In the genomic region with DNA sequence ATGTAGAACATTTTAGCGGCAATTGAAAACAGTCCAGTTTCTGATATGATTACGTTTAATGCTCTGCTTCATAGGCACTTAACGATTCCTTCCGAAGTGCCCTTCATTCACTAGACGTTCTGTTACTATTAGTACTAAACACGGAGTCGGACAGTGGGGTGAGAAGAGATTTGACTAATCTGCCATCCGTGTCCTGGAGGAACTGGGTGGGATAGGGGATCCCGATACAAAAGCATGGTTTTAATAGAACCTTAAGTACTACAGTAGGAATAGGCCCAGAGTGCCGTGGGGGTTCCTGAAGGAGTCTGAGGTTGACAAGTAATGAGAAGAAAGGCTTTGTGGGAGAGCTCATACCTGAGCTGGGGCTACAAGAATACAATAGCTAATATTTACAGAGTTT, we compare ENCODE assay signal across 8 cellular contexts. TPM values are rescaled to one million over a fixed set of nuclear protein-coding genes. Genes with fewer than 3 reads are reported as not detected.
DNase-seq lines count a peak whose midpoint lies in the region; ATAC-seq and TF ChIP-seq lines count a peak whose summit lies in the region.

No MANE protein-coding gene starts in this region.

- H3K36me3 ChIP-seq in BLaER1, result peaks cover 5% of the 10 kb centered on the region; the same call in 1 of the 2 replicates
- no peaks in the 10 kb centered on the region for H3K36me3 ChIP-seq in IMR-90 (ENCODE audit: control insufficient read depth, insufficient read depth, low read length)
- peaks cover 0 to 5% (median 0%) of the 10 kb centered on the region in 3 experiments for H3K36me3 ChIP-seq in naive thymus-derived CD4-positive, alpha-beta T cell (ENCODE audit: control insufficient read depth in 2 of 3, insufficient read depth in 3 of 3, low read length in 3 of 3)

- H3K4me1 ChIP-seq in BLaER1, result peaks cover 13% of the 10 kb centered on the region
- H3K4me1 ChIP-seq in IMR-90 (ENCODE audit: control insufficient read depth, insufficient read depth, low read length), result no peaks in the 10 kb centered on the region
- H3K4me1 ChIP-seq in naive thymus-derived CD4-positive, alpha-beta T cell (ENCODE audit: control insufficient read depth in 2 of 2, insufficient read depth in 2 of 2, low read length in 2 of 2), result peaks cover 11 to 14% of the 10 kb centered on the region in 2 donors

- H3K4ac ChIP-seq in IMR-90 (ENCODE audit: low read depth, low read length), result no peak overlapping the region

- peaks cover 32% of the 10 kb centered on the region for H3K4me1 Mint-ChIP-seq in central memory CD8-positive, alpha-beta T cell
- H3K4me1 Mint-ChIP-seq in naive thymus-derived CD4-positive, alpha-beta T cell, result peaks cover 12 to 46% (median 32%) of the 10 kb centered on the region in 7 donors

- ATAC-seq in IMR-90 (ENCODE audit: low read depth), result no peak
- no peak for ATAC-seq in central memory CD8-positive, alpha-beta T cell (replicated peaks; ENCODE audit: extremely low read depth, poor library complexity, severe bottlenecking)
- ATAC-seq in naive thymus-derived CD4-positive, alpha-beta T cell, result no peak
- ATAC-seq in GM18511 (IDR thresholded peaks at IDR 0.05; ENCODE audit: unreplicated experiment), result no peak

- H2AK5ac ChIP-seq in IMR-90 (ENCODE audit: low read depth, low read length), result no peak overlapping the region

- H2BK5ac ChIP-seq in IMR-90 (ENCODE audit: low read depth, low read length, poor library complexity, severe bottlenecking), result no peak overlapping the region

- H4K8ac ChIP-seq in IMR-90 (ENCODE audit: low read depth in 2 of 2, low read length in 2 of 2), result peak overlapping the region; percentile 78 to 79

- no peak overlapping the region for H2BK15ac ChIP-seq in IMR-90 (ENCODE audit: low read depth, low read length)

- H3K27me3 ChIP-seq in BLaER1, result peaks cover 6% of the 10 kb centered on the region; the same call in 1 of the 2 replicates
- no peaks in the 10 kb centered on the region for H3K27me3 ChIP-seq in IMR-90 (ENCODE audit: control insufficient read depth, insufficient read depth, low read length)
- no peaks in the 10 kb centered on the region for H3K27me3 ChIP-seq in naive thymus-derived CD4-positive, alpha-beta T cell (ENCODE audit: control insufficient read depth in 2 of 2, insufficient read depth in 2 of 2, low read length in 2 of 2)

- peak overlapping the region; percentile 55; the same call in 1 of the 2 replicates for H3K23ac ChIP-seq in IMR-90 (ENCODE audit: low read depth, low read length)

- POLR2A ChIA-PET in IMR-90 (lab: Charles Lee; ENCODE audit: unreplicated experiment), result no interaction called here
- POLR2A ChIA-PET in naive thymus-derived CD4-positive, alpha-beta T cell (lab: Charles Lee), result interaction anchor here (0.9 to 1.0 kb wide), 3 partner anchors 10 to 135 kb away, joined by 3 read pairs; no protein-coding TSS in a partner anchor

- CTCF ChIA-PET in IMR-90 (lab: Yijun Ruan, JAX), result no interaction called here
- CTCF ChIA-PET in naive thymus-derived CD4-positive, alpha-beta T cell (lab: Charles Lee), result no interaction called here

- peak overlapping the region; percentile 24 for H4K5ac ChIP-seq in IMR-90 (ENCODE audit: low read depth, low read length)

- intact Hi-C loops in IMR-90 (cut with micrococcal nuclease), result loop anchor here (10.0 kb wide), 1 partner anchor 118 kb away; no protein-coding TSS in a partner anchor
- intact Hi-C loops in naive thymus-derived CD4-positive, alpha-beta T cell (cut with micrococcal nuclease), result loop anchor here (2.0 to 10.0 kb wide), 5 partner anchors 98 to 558 kb away; partner anchors contain the start of genes GALM (in 1 of the 2), GEMIN6 (in 1 of the 2), MAP4K3 (in 1 of the 2) and SOS1 (in 1 of the 2)

- no peak overlapping the region for H3K18ac ChIP-seq in IMR-90 (ENCODE audit: low read depth, low read length)

- H2BK120ac ChIP-seq in IMR-90 (ENCODE audit: low read depth, low read length), result no peak overlapping the region

- no peak overlapping the region; the same call in 1 of the 2 replicates for H3K9ac ChIP-seq in BLaER1
- peak overlapping the region; percentile 38 for H3K9ac ChIP-seq in IMR-90 (ENCODE audit: low read depth, low read length)

- no peak overlapping the region for H4K91ac ChIP-seq in IMR-90 (ENCODE audit: insufficient read depth, low read depth, low read length)

- H3K56ac ChIP-seq in IMR-90 (ENCODE audit: extremely low read depth, insufficient read depth, low read length), result no peak overlapping the region

- H3K27ac ChIP-seq in BLaER1 (no peak overlapping the region), IMR-90 (ENCODE audit: insufficient read depth, low read length) (no peak overlapping the region)
- no peak overlapping the region for H3K27ac ChIP-seq in naive thymus-derived CD4-positive, alpha-beta T cell (ENCODE audit: low read depth, low read length)

- H3K4me3 ChIP-seq in BLaER1 (peak overlapping the region; percentile 81), IMR-90 (ENCODE audit: insufficient read depth, low read depth, low read length) (peak overlapping the region; percentile 89)
- peak overlapping the region; percentile 91 for H3K4me3 ChIP-seq in naive thymus-derived CD4-positive, alpha-beta T cell (ENCODE audit: low read length)

- TF ChIP-seq POLR2A in IMR-90 (IDR thresholded peaks at IDR 0.05; ENCODE audit: low read depth, low read length), result no peak

- WGBS in IMR-90 (ENCODE audit: extremely low coverage in 2 of 2, insufficient read length in 1 of 2), 2 experiments, result 25% methylated on average over 2 of the region's 10 CpGs; no CpG with 5 or more reads in 1 of the 2 experiments

- dilution Hi-C loops in IMR-90 (cut with HindIII; ENCODE audit: low sequenced_read_pairs, unreplicated experiment), result no loop called here

- no TSS peak for BruUV-seq in IMR-90 (replicated peaks; lab: Mats Ljungman, UMichigan)

- H3K9me3 ChIP-seq in BLaER1 (peaks cover 6% of the 10 kb centered on the region), IMR-90 (ENCODE audit: control insufficient read depth, insufficient read depth, low read length) (no peaks in the 10 kb centered on the region)
- no peaks in the 10 kb centered on the region for H3K9me3 ChIP-seq in naive thymus-derived CD4-positive, alpha-beta T cell (ENCODE audit: control insufficient read depth in 2 of 3, low read length in 3 of 3)

- no peaks in the 10 kb centered on the region for H3K27me3 Mint-ChIP-seq in central memory CD8-positive, alpha-beta T cell
- H3K27me3 Mint-ChIP-seq in naive thymus-derived CD4-positive, alpha-beta T cell, result no peaks in the 10 kb centered on the region

- peaks cover 10 to 28% of the 10 kb centered on the region in 2 experiments; a peak in 3 of 4 replicates for H3K79me1 ChIP-seq in IMR-90 (ENCODE audit: low read depth in 1 of 2, low read length in 2 of 2)

- H3K27ac Mint-ChIP-seq in central memory CD8-positive, alpha-beta T cell (ENCODE audit: low read depth), result peak overlapping the region; percentile 96
- peak overlapping the region; percentile 82 to 99 (median 95) for H3K27ac Mint-ChIP-seq in naive thymus-derived CD4-positive, alpha-beta T cell

- H3K14ac ChIP-seq in IMR-90 (replicated peaks; ENCODE audit: low read depth, low read length), result peak overlapping the region; percentile 64; the same call in 1 of the 2 replicates

- H4K20me1 ChIP-seq in BLaER1 (no peaks in the 10 kb centered on the region), IMR-90 (ENCODE audit: insufficient read depth, low read length) (no peaks in the 10 kb centered on the region)

- no peak for TF ChIP-seq CTCF in IMR-90 (conservative IDR thresholded peaks at IDR 0.05; ENCODE audit: low read depth, low read length)

- H3K36me3 Mint-ChIP-seq in central memory CD8-positive, alpha-beta T cell (ENCODE audit: insufficient read depth), result peaks cover 13% of the 10 kb centered on the region
- H3K36me3 Mint-ChIP-seq in naive thymus-derived CD4-positive, alpha-beta T cell, result peaks cover 1 to 18% (median 12%) of the 10 kb centered on the region in 5 donors

- H2AFZ ChIP-seq in IMR-90 (replicated peaks; ENCODE audit: low read length, poor library complexity), result peak overlapping the region; percentile 99

- H3K4me3 Mint-ChIP-seq in central memory CD8-positive, alpha-beta T cell, result peak overlapping the region; percentile 99
- peak overlapping the region; percentile 94 to 100 (median 96) for H3K4me3 Mint-ChIP-seq in naive thymus-derived CD4-positive, alpha-beta T cell

- H3K9me3 Mint-ChIP-seq in central memory CD8-positive, alpha-beta T cell, result peaks cover 2% of the 10 kb centered on the region
- peaks cover 0 to 15% (median 7%) of the 10 kb centered on the region in 11 donors for H3K9me3 Mint-ChIP-seq in naive thymus-derived CD4-positive, alpha-beta T cell

- 0 out of 2 replicates have a peak, but pooled peaks cover 3% of the 10 kb centered on the region for H3K9me1 ChIP-seq in IMR-90 (ENCODE audit: insufficient read depth, low read length)

- TF ChIP-seq RAD21 in IMR-90 (IDR thresholded peaks at IDR 0.05; ENCODE audit: low read length), result no peak

- DNase-seq in IMR-90 (no peak), Ammon's horn (ENCODE audit: low spot score) (no peak), UCSD-AML1 (lab: John Stamatoyannopoulos, UW; ENCODE audit: unreplicated experiment) (no peak), MV-4-11 (lab: John Stamatoyannopoulos, UW) (no peak)
- no peak for DNase-seq in central memory CD8-positive, alpha-beta T cell (ENCODE audit: low spot score in 2 of 2)
- DNase-seq in naive thymus-derived CD4-positive, alpha-beta T cell, result no peak

- H3K4me2 ChIP-seq in BLaER1 (peak overlapping the region; percentile 90), IMR-90 (ENCODE audit: low read depth, low read length) (peak overlapping the region; percentile 82)

- in situ Hi-C loops in IMR-90 (cut with MboI; ENCODE audit: low sequenced_read_pairs), result no loop called here

- H2AK9ac ChIP-seq in IMR-90 (replicated peaks; ENCODE audit: low read depth, low read length, poor library complexity), result no peak overlapping the region

- H2BK20ac ChIP-seq in IMR-90 (ENCODE audit: low read depth, low read length), result no peak overlapping the region

RNA-seq across cellular contexts. Expression of gene MORN2, which starts 0.6 kb away (rescaled TPM):
- 13.1 and 27.2 TPM in 2 replicates for total RNA-seq in IMR-90 (2012; rRNA removed)
- 15.4 and 16.5 TPM in 2 replicates for polyA plus RNA-seq in IMR-90 (2012; rRNA removed)
- polyA plus RNA-seq in IMR-90 (2012; cell fraction: cytosol; rRNA removed), result 3.1 and 3.8 TPM in 2 replicates
- 0.50 and 3.8 TPM in 2 replicates for polyA plus RNA-seq in IMR-90 (2012; cell fraction: nucleus; rRNA removed; ENCODE audit: low replicate concordance)
- 1 to 10 TPM; 1.5 to 2.7 (median 2.1) TPM for total RNA-seq in naive thymus-derived CD4-positive, alpha-beta T cell
- polyA plus RNA-seq in naive thymus-derived CD4-positive, alpha-beta T cell, result 1 to 10 TPM; 6.6 to 9.5 TPM

RNA-seq across cellular contexts. Expression of gene DHX57, which starts 0.7 kb away (rescaled TPM):
- total RNA-seq in IMR-90 (2012; rRNA removed), result 23.9 and 24.4 TPM in 2 replicates
- 8.0 and 9.5 TPM in 2 replicates for polyA plus RNA-seq in IMR-90 (2012; rRNA removed)
- polyA plus RNA-seq in IMR-90 (2012; cell fraction: cytosol; rRNA removed), result 1.8 and 3.7 TPM in 2 replicates
- polyA plus RNA-seq in IMR-90 (2012; cell fraction: nucleus; rRNA removed; ENCODE audit: low replicate concordance), result 2.2 and 17.4 TPM in 2 replicates
- 10 to 100 TPM; 12.9 to 19.8 (median 18.9) TPM for total RNA-seq in naive thymus-derived CD4-positive, alpha-beta T cell
- polyA plus RNA-seq in naive thymus-derived CD4-positive, alpha-beta T cell, result 1 to 10 TPM; 8.8 TPM

RNA-seq across cellular contexts. Expression of gene ARHGEF33, which starts 13.3 kb away (rescaled TPM):
- total RNA-seq in IMR-90 (2012; rRNA removed), result 0.18 and 0.28 TPM in 2 replicates
- polyA plus RNA-seq in IMR-90 (2012; rRNA removed), result 0.20 and 0.21 TPM in 2 replicates
- polyA plus RNA-seq in IMR-90 (2012; cell fraction: cytosol; rRNA removed), result 0.01 and 0.09 TPM in 2 replicates
- 0.12 and 0.22 TPM in 2 replicates for polyA plus RNA-seq in IMR-90 (2012; cell fraction: nucleus; rRNA removed; ENCODE audit: low replicate concordance)
- under 1 TPM in 3 of 5 experiments, not detected in 2; 0.11 to 0.84 (median 0.69) TPM for total RNA-seq in naive thymus-derived CD4-positive, alpha-beta T cell
- polyA plus RNA-seq in naive thymus-derived CD4-positive, alpha-beta T cell, result not detected
